In genomic region chr11:31118566-31118965, GRCh38 we compare ENCODE assay signal across 9 cellular contexts.
"Had no signal": no experiment of that assay in that cellular context is flagged by ENCODE, and none has a peak within 500 bp of the region (broad histone marks: within the 10 kb centered on the region; RNA-seq: fewer than 3 reads in every experiment).

No MANE protein-coding gene starts in this region.

- H3K4me1 Mint-ChIP-seq: IgD-negative memory B cell had no signal

- H3K27ac ChIP-seq: GM23248, HL-60 had no signal

- H3K4me3 ChIP-seq: GM23248, HAP-1 had no signal

- H3K4me1 ChIP-seq: HAP-1 had no signal

- H3K36me3 Mint-ChIP-seq: IgD-negative memory B cell had no signal

- H3K9ac ChIP-seq: GM23248 had no signal

- ATAC-seq: HCT116, HepG2 had no signal

- H3K27ac Mint-ChIP-seq: HFFc6, IgD-negative memory B cell had no signal

- H3K36me3 ChIP-seq: HAP-1 had no signal

- H2AFZ ChIP-seq: GM23248 had no signal

- H3K4me3 Mint-ChIP-seq: HFFc6, IgD-negative memory B cell had no signal

- DNase-seq: GM23248, GOT3, H7, HFFc6 had no signal

- H3K9me3 ChIP-seq: HAP-1 had no signal
